Comparison of ENCODE assay signal across 12 cellular contexts in the genomic region with DNA sequence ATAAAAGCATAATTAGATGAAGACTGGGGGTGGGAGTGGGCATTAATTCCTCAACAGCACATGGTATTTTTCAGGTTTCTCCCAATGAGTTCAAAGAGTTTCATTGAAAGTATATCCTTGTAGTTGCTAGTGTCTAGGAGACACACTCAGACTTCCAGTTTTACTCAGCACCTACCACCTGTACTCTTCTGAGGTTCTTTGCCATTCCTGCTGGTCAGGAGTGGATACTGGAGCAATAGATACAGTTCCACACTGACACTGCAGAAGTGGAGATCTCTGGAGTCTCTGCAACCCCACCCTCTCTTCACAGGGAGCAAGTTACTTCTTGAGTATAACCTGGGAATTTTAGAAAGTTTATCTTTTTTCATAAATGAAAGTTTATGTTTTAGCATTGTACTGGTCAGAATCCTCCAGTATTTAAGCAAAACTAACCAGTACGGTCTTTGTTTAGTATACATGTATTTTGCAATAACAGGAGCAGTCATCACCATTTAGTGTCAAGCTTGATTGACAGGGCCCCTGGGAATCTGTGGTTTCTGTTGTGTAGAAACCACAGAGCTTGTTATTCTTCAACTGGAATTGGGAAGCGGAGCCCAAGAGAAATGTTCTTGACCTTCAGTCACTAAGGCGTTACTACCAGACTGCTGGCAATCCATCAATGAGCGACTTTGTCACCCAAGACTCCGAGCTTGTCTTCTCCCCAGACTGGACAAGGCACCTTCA.
DNase-seq lines count a peak whose midpoint lies in the region; ATAC-seq and TF ChIP-seq lines count a peak whose summit lies in the region.
"Had no signal": no experiment of that assay in that cellular context is flagged by ENCODE, and none has a peak within 500 bp of the region (broad histone marks: within the 10 kb centered on the region; RNA-seq: fewer than 3 reads in every experiment).

No MANE protein-coding gene starts in this region.

- intact Hi-C loops in CD4-positive, alpha-beta memory T cell (cut with micrococcal nuclease) = no loop called here

- ATAC-seq in naive B cell (ENCODE audit: low read depth in 2 of 2) = no peak
- ATAC-seq in GM18858 (IDR thresholded peaks at IDR 0.05; ENCODE audit: unreplicated experiment) = no peak
- ATAC-seq: stimulated activated effector memory CD8-positive, alpha-beta T cell treated with anti-CD3 and anti-CD28 coated beads, Interleukin-12 subunit alpha, Interleukin-12 subunit beta, amount 100 ng/mL, for 72 hours had no signal

- in situ Hi-C loops in brain microvascular endothelial cell (cut with HindIII; ENCODE audit: low pct_ligation_motif_present, low sequenced_read_pairs) = no loop called here

- H3K9me3 Mint-ChIP-seq in naive B cell = peaks cover 0 to 2% (median 0%) of the 10 kb centered on the region in 7 donors
- H3K9me3 Mint-ChIP-seq in CD4-positive, alpha-beta memory T cell = no peaks in the 10 kb centered on the region
- no peaks in the 10 kb centered on the region for H3K9me3 Mint-ChIP-seq in progenitor cell of endocrine pancreas (ENCODE audit: low read depth)
- H3K9me3 Mint-ChIP-seq: stimulated activated effector memory CD8-positive, alpha-beta T cell treated with anti-CD3 and anti-CD28 coated beads, Interleukin-12 subunit alpha, Interleukin-12 subunit beta, amount 100 ng/mL, for 72 hours had no signal

- no peaks in the 10 kb centered on the region for H3K4me1 ChIP-seq in CD4-positive, alpha-beta memory T cell (ENCODE audit: insufficient read depth, low read length)

- TF ChIP-seq CTCF in NB4 (IDR thresholded peaks at IDR 0.05; ENCODE audit: low read depth, low read length) = no peak
- TF ChIP-seq CTCF in brain microvascular endothelial cell (IDR thresholded peaks at IDR 0.05; ENCODE audit: low read depth, low read length, missing control alignments) = no peak
- TF ChIP-seq CTCF in progenitor cell of endocrine pancreas (IDR thresholded peaks at IDR 0.05; ENCODE audit: unreplicated experiment) = no peak

- H3K27me3 ChIP-seq in brain microvascular endothelial cell (replicated peaks) = no peaks in the 10 kb centered on the region
- no peaks in the 10 kb centered on the region for H3K27me3 ChIP-seq in CD4-positive, alpha-beta memory T cell (ENCODE audit: insufficient read depth, low read length)
- H3K27me3 ChIP-seq: esophagus muscularis mucosa had no signal

- H3K9me3 ChIP-seq in CD4-positive, alpha-beta memory T cell (ENCODE audit: control insufficient read depth in 1 of 2, low read length in 2 of 2) = no peaks in the 10 kb centered on the region
- H3K9me3 ChIP-seq: esophagus muscularis mucosa had no signal

- H3K4me3 ChIP-seq in NB4 (ENCODE audit: low read depth, low read length) = peak overlapping the region; percentile 46
- no peak overlapping the region for H3K4me3 ChIP-seq in brain microvascular endothelial cell (ENCODE audit: low read depth, low read length)
- H3K4me3 ChIP-seq in CD4-positive, alpha-beta memory T cell (ENCODE audit: low read length in 2 of 2) = no peak overlapping the region
- H3K4me3 ChIP-seq: esophagus muscularis mucosa had no signal

- H3K4me3 Mint-ChIP-seq in naive B cell (peak overlapping the region in 5 of 8 donors; percentile 3 to 76 (median 37)), progenitor cell of endocrine pancreas (ENCODE audit: low read depth) (no peak overlapping the region)
- no peak overlapping the region for H3K4me3 Mint-ChIP-seq in CD4-positive, alpha-beta memory T cell
- H3K4me3 Mint-ChIP-seq: stimulated activated effector memory CD8-positive, alpha-beta T cell treated with anti-CD3 and anti-CD28 coated beads, Interleukin-12 subunit alpha, Interleukin-12 subunit beta, amount 100 ng/mL, for 72 hours had no signal

- H3K27me3 Mint-ChIP-seq in naive B cell = no peaks in the 10 kb centered on the region
- no peaks in the 10 kb centered on the region for H3K27me3 Mint-ChIP-seq in CD4-positive, alpha-beta memory T cell
- no peaks in the 10 kb centered on the region for H3K27me3 Mint-ChIP-seq in progenitor cell of endocrine pancreas

- peak; percentile 69 for DNase-seq in GF-D8 (lab: John Stamatoyannopoulos, UW)
- DNase-seq in NB4 (ENCODE audit: low read depth) = peak; percentile 99
- DNase-seq in brain microvascular endothelial cell = peak; percentile 19
- DNase-seq in naive B cell = no peak
- DNase-seq in CD4-positive, alpha-beta memory T cell = no peak
- no peak for DNase-seq in progenitor cell of endocrine pancreas (ENCODE audit: low spot score, unreplicated experiment)
- DNase-seq in NCI-H2029 treated with DMSO at 0.1 percent for 48 hours (lab: John Stamatoyannopoulos, UW) = no peak
- DNase-seq: NCI-H2081 treated with DMSO at 0.1 percent for 48 hours, T-helper 1 cell had no signal

- CTCF ChIA-PET in CD4-positive, alpha-beta memory T cell (lab: Charles Lee; ENCODE audit: partially characterized antibody) = interaction anchor here (1.0 kb wide), 1 partner anchor 14 kb away, joined by 4 read pairs; no protein-coding TSS in a partner anchor

- H3K4me1 Mint-ChIP-seq in naive B cell = peaks cover 48 to 67% (median 55%) of the 10 kb centered on the region in 3 donors
- H3K4me1 Mint-ChIP-seq in CD4-positive, alpha-beta memory T cell = peaks cover 8 to 20% (median 11%) of the 10 kb centered on the region in 4 donors
- H3K4me1 Mint-ChIP-seq in progenitor cell of endocrine pancreas (ENCODE audit: low read depth) = peaks cover 22% of the 10 kb centered on the region

- no peak for TF ChIP-seq POLR2A in NB4 (IDR thresholded peaks at IDR 0.05; ENCODE audit: extremely low read depth, insufficient read length)

- no peaks in the 10 kb centered on the region for H3K36me3 ChIP-seq in brain microvascular endothelial cell (replicated peaks)
- H3K36me3 ChIP-seq in CD4-positive, alpha-beta memory T cell (ENCODE audit: insufficient read depth, low read length) = no peaks in the 10 kb centered on the region
- H3K36me3 ChIP-seq: esophagus muscularis mucosa had no signal

- H3K36me3 Mint-ChIP-seq in naive B cell (peaks cover 9 to 10% of the 10 kb centered on the region in 2 donors), progenitor cell of endocrine pancreas (ENCODE audit: insufficient read depth) (no peaks in the 10 kb centered on the region)
- peaks cover 0 to 4% of the 10 kb centered on the region in 2 donors for H3K36me3 Mint-ChIP-seq in CD4-positive, alpha-beta memory T cell
- H3K36me3 Mint-ChIP-seq: stimulated activated effector memory CD8-positive, alpha-beta T cell treated with anti-CD3 and anti-CD28 coated beads, Interleukin-12 subunit alpha, Interleukin-12 subunit beta, amount 100 ng/mL, for 72 hours had no signal

- no peak overlapping the region for H3K27ac ChIP-seq in brain microvascular endothelial cell
- H3K27ac ChIP-seq in CD4-positive, alpha-beta memory T cell (ENCODE audit: low read depth, low read length) = no peak overlapping the region
- H3K27ac ChIP-seq: esophagus muscularis mucosa had no signal

- H3K27ac Mint-ChIP-seq in naive B cell = peak overlapping the region in 3 of 6 donors; percentile 10 to 50 (median 13)
- peak overlapping the region in 1 of 7 donors; percentile 36 for H3K27ac Mint-ChIP-seq in CD4-positive, alpha-beta memory T cell
- no peak overlapping the region for H3K27ac Mint-ChIP-seq in progenitor cell of endocrine pancreas

- POLR2A ChIA-PET in CD4-positive, alpha-beta memory T cell (lab: Charles Lee; ENCODE audit: partially characterized antibody) = no interaction called here

Comparison
In these comparisons a context has a peak if more than half of its experiments do, and no peak if none do; other contexts are left out.
1. DNase-seq: peak in GF-D8 (single experiment), NB4 (single experiment) and brain microvascular endothelial cell (single experiment); none in naive B cell (single experiment), CD4-positive, alpha-beta memory T cell (0 of 5), progenitor cell of endocrine pancreas (single experiment) and NCI-H2029 treated with DMSO at 0.1 percent for 48 hours (single experiment).
2. H3K4me3 Mint-ChIP-seq: peak in naive B cell (5 of 8); none in CD4-positive, alpha-beta memory T cell (0 of 8) and progenitor cell of endocrine pancreas (single experiment).